In genomic region chr10:71852335-71852937, GRCh38 we compare ENCODE assay signal across 11 cellular contexts. TPM values are rescaled to one million over a fixed set of nuclear protein-coding genes. Genes with fewer than 3 reads are reported as not detected.
A peak's percentile ranks its signal among the peaks of the same experiment; 100 is the strongest.
DNase-seq lines count a peak whose midpoint lies in the region; ATAC-seq and TF ChIP-seq lines count a peak whose summit lies in the region.
"Had no signal": no experiment of that assay in that cellular context is flagged by ENCODE, and none has a peak within 500 bp of the region (broad histone marks: within the 10 kb centered on the region; RNA-seq: fewer than 3 reads in every experiment).

No MANE protein-coding gene starts in this region.

- no peak overlapping the region for H3K23ac ChIP-seq in trophoblast cell (ENCODE audit: low read length)

- no peak overlapping the region for H3K14ac ChIP-seq in trophoblast cell (ENCODE audit: low read length)

- H2BK5ac ChIP-seq in trophoblast cell (ENCODE audit: low read depth, low read length, poor library complexity): no peak overlapping the region

- no peak overlapping the region for H4K12ac ChIP-seq in trophoblast cell (ENCODE audit: low read depth, low read length)

- peaks cover 21% of the 10 kb centered on the region for H3K79me2 ChIP-seq in trophoblast cell (ENCODE audit: control insufficient read depth, insufficient read depth, low read length, poor library complexity)

- H3K4me3 Mint-ChIP-seq in CD4-positive, alpha-beta T cell: peak overlapping the region; percentile 53
- no peak overlapping the region for H3K4me3 Mint-ChIP-seq in activated CD8-positive, alpha-beta memory T cell treated with anti-CD3 and anti-CD28 coated beads, Interleukin-2, amount 10 ng/mL, durations not matched to agents 7 days and 5 days

- POLR2A ChIA-PET in CD4-positive, alpha-beta T cell (lab: Charles Lee): no interaction called here

- peak overlapping the region; percentile 1 for H2AK5ac ChIP-seq in trophoblast cell (ENCODE audit: low read length)

- no peak overlapping the region for H2AFZ ChIP-seq in trophoblast cell (ENCODE audit: insufficient read depth, low read length, poor library complexity)

- no peak for ATAC-seq in CD4-positive, alpha-beta T cell (ENCODE audit: poor library complexity)
- ATAC-seq in GM18502 (IDR thresholded peaks at IDR 0.05; ENCODE audit: poor library complexity, unreplicated experiment): no peak
- ATAC-seq in activated CD8-positive, alpha-beta memory T cell treated with anti-CD3 and anti-CD28 coated beads, Interleukin-2, amount 10 ng/mL, durations not matched to agents 7 days and 5 days: no peak

- peaks cover 39% of the 10 kb centered on the region for H3K4me1 Mint-ChIP-seq in CD4-positive, alpha-beta T cell (ENCODE audit: low read depth)
- H3K4me1 Mint-ChIP-seq in activated CD8-positive, alpha-beta memory T cell treated with anti-CD3 and anti-CD28 coated beads, Interleukin-2, amount 10 ng/mL, durations not matched to agents 7 days and 5 days: peaks cover 30% of the 10 kb centered on the region

- H2BK12ac ChIP-seq in trophoblast cell (ENCODE audit: low read length): no peak overlapping the region

- H3K4me1 ChIP-seq in colonic mucosa: no peaks in the 10 kb centered on the region
- peaks cover 2 to 11% of the 10 kb centered on the region in 2 experiments for H3K4me1 ChIP-seq in trophoblast cell (ENCODE audit: control insufficient read depth in 1 of 2, insufficient read depth in 2 of 2, low read length in 2 of 2)

- no CpG with 5 or more reads among the region's 11 CpGs for WGBS in trophoblast cell (ENCODE audit: extremely low coverage, insufficient coverage, insufficient read length)

- no peaks in the 10 kb centered on the region for H3K9me3 ChIP-seq in CD4-positive, alpha-beta T cell (ENCODE audit: control insufficient read depth, low read length)
- H3K9me3 ChIP-seq in colonic mucosa: no peaks in the 10 kb centered on the region
- H3K9me3 ChIP-seq in trophoblast cell (ENCODE audit: insufficient read depth, low read depth, low read length): peaks cover 2% of the 10 kb centered on the region
- H3K9me3 ChIP-seq: suprapubic skin had no signal

- H2BK120ac ChIP-seq in trophoblast cell (ENCODE audit: insufficient read depth, low read length, poor library complexity): no peak overlapping the region

- H3K79me1 ChIP-seq in trophoblast cell (ENCODE audit: low read length): peaks cover 12% of the 10 kb centered on the region

- peaks cover 7% of the 10 kb centered on the region for H3K36me3 Mint-ChIP-seq in CD4-positive, alpha-beta T cell (ENCODE audit: low read depth)
- H3K36me3 Mint-ChIP-seq in activated CD8-positive, alpha-beta memory T cell treated with anti-CD3 and anti-CD28 coated beads, Interleukin-2, amount 10 ng/mL, durations not matched to agents 7 days and 5 days: peaks cover 2% of the 10 kb centered on the region

- TF ChIP-seq POLR2A in NB4 (IDR thresholded peaks at IDR 0.05; ENCODE audit: extremely low read depth, insufficient read length): no peak

- H4K91ac ChIP-seq in trophoblast cell (ENCODE audit: low read depth, low read length): peak overlapping the region; percentile 15

- intact Hi-C loops in CD4-positive, alpha-beta T cell (cut with DNase I, micrococcal nuclease): loop anchor here in 1 of 2 experiments (5.0 to 10.0 kb wide), 4 partner anchors 40 to 1615 kb away; partner anchors contain the start of genes MCU and MICU1
- intact Hi-C loops in colonic mucosa (cut with DNase I): no loop called here

- H3K4me2 ChIP-seq in trophoblast cell (ENCODE audit: low read length): no peak overlapping the region

- H3K27ac ChIP-seq in CD4-positive, alpha-beta T cell (ENCODE audit: low read depth, low read length): no peak overlapping the region
- H3K27ac ChIP-seq in colonic mucosa: no peak overlapping the region
- no peak overlapping the region for H3K27ac ChIP-seq in trophoblast cell (ENCODE audit: low read depth, low read length)

- no peak for DNase-seq in CD4-positive, alpha-beta T cell
- peak; percentile 87 for DNase-seq in NB4 (ENCODE audit: low read depth)
- DNase-seq in colonic mucosa: peak; percentile 45
- no peak for DNase-seq in trophoblast cell
- DNase-seq in central memory CD4-positive, alpha-beta T cell: no peak
- DNase-seq in NK-92 treated with Interleukin-12 subunit alpha and Interleukin-12 subunit beta, amount 100 ng/mL, for 24 hours (lab: John Stamatoyannopoulos, UW): no peak
- no peak for DNase-seq in activated CD8-positive, alpha-beta memory T cell treated with anti-CD3 and anti-CD28 coated beads, Interleukin-2, amount 10 ng/mL, durations not matched to agents 7 days and 5 days
- DNase-seq: activated CD4-positive, CD25-positive, alpha-beta regulatory T cell treated with anti-CD3 and anti-CD28 coated beads, Interleukin-2, amount 50 U/mL, for 72 hours; DMS79 treated with DMSO at 0.1 percent for 48 hours had no signal

- no peak overlapping the region for H3K4me3 ChIP-seq in NB4 (ENCODE audit: low read depth, low read length)
- no peak overlapping the region for H3K4me3 ChIP-seq in colonic mucosa
- no peak overlapping the region for H3K4me3 ChIP-seq in trophoblast cell (ENCODE audit: low read depth, low read length)

- H3K18ac ChIP-seq in trophoblast cell (ENCODE audit: low read length): no peak overlapping the region

- no peaks in the 10 kb centered on the region for H3K27me3 ChIP-seq in CD4-positive, alpha-beta T cell (ENCODE audit: control insufficient read depth, insufficient read depth, low read length)
- H3K27me3 ChIP-seq in colonic mucosa: no peaks in the 10 kb centered on the region
- H3K27me3 ChIP-seq in trophoblast cell (ENCODE audit: insufficient read depth, low read length): no peaks in the 10 kb centered on the region
- H3K27me3 ChIP-seq: suprapubic skin had no signal

- H3K36me3 ChIP-seq in colonic mucosa: no peaks in the 10 kb centered on the region
- H3K36me3 ChIP-seq in trophoblast cell (ENCODE audit: control insufficient read depth in 1 of 2, insufficient read depth in 2 of 2, low read length in 2 of 2): peaks cover 3% of the 10 kb centered on the region in 2 experiments
- H3K36me3 ChIP-seq: suprapubic skin had no signal

- no peak for TF ChIP-seq CTCF in CD4-positive, alpha-beta T cell (IDR thresholded peaks at IDR 0.05)
- TF ChIP-seq CTCF in NB4 (IDR thresholded peaks at IDR 0.05; ENCODE audit: low read depth, low read length) (no peak), colonic mucosa (IDR thresholded peaks at IDR 0.05) (no peak)

- H3K9me3 Mint-ChIP-seq in CD4-positive, alpha-beta T cell: no peaks in the 10 kb centered on the region
- no peaks in the 10 kb centered on the region for H3K9me3 Mint-ChIP-seq in activated CD8-positive, alpha-beta memory T cell treated with anti-CD3 and anti-CD28 coated beads, Interleukin-2, amount 10 ng/mL, durations not matched to agents 7 days and 5 days (ENCODE audit: low read depth)

- CTCF ChIA-PET in CD4-positive, alpha-beta T cell (lab: Charles Lee): no interaction called here
- CTCF ChIA-PET in activated CD8-positive, alpha-beta memory T cell treated with anti-CD3 and anti-CD28 coated beads, Interleukin-2, amount 10 ng/mL, durations not matched to agents 7 days and 5 days (lab: Charles Lee): interaction anchor here (0.9 to 3.6 kb wide), 3 partner anchors 44 to 492 kb away, joined by 3 to 23 read pairs (median 9); no protein-coding TSS in a partner anchor

- no peak overlapping the region for H3K27ac Mint-ChIP-seq in CD4-positive, alpha-beta T cell
- H3K27ac Mint-ChIP-seq in activated CD8-positive, alpha-beta memory T cell treated with anti-CD3 and anti-CD28 coated beads, Interleukin-2, amount 10 ng/mL, durations not matched to agents 7 days and 5 days: no peak overlapping the region

- H3K9ac ChIP-seq in colonic mucosa (ENCODE audit: low read depth in 2 of 2, low read length in 2 of 2) (no peak overlapping the region), trophoblast cell (ENCODE audit: low read length) (no peak overlapping the region)

- H3K4ac ChIP-seq in trophoblast cell (ENCODE audit: low read depth, low read length): no peak overlapping the region

- H3K27me3 Mint-ChIP-seq in CD4-positive, alpha-beta T cell: no peaks in the 10 kb centered on the region
- peaks cover 3% of the 10 kb centered on the region for H3K27me3 Mint-ChIP-seq in activated CD8-positive, alpha-beta memory T cell treated with anti-CD3 and anti-CD28 coated beads, Interleukin-2, amount 10 ng/mL, durations not matched to agents 7 days and 5 days

- H4K8ac ChIP-seq in trophoblast cell (ENCODE audit: low read depth, low read length): no peak overlapping the region

RNA-seq across cellular contexts. Expression of gene PSAP, which starts 1.4 kb away (rescaled TPM):
- 100 to 1,000 TPM; 191 to 206 TPM for total RNA-seq in CD4-positive, alpha-beta T cell
- 100 to 1,000 TPM; 363 to 629 TPM for total RNA-seq in colonic mucosa
- polyA plus RNA-seq in trophoblast cell (2013): 532 and 555 TPM in 2 replicates
- total RNA-seq in activated CD8-positive, alpha-beta memory T cell treated with anti-CD3 and anti-CD28 coated beads, Interleukin-2, amount 10 ng/mL, durations not matched to agents 7 days and 5 days: 100 to 1,000 TPM; 111 to 118 TPM

Comparison
In these comparisons a context has a peak if more than half of its experiments do, and no peak if none do; other contexts are left out.
1. DNase-seq: peak in NB4 (single experiment) and colonic mucosa (single experiment); none in CD4-positive, alpha-beta T cell (0 of 10), trophoblast cell (0 of 2), central memory CD4-positive, alpha-beta T cell (single experiment), NK-92 treated with Interleukin-12 subunit alpha and Interleukin-12 subunit beta, amount 100 ng/mL, for 24 hours (single experiment) and activated CD8-positive, alpha-beta memory T cell treated with anti-CD3 and anti-CD28 coated beads, Interleukin-2, amount 10 ng/mL, durations not matched to agents 7 days and 5 days (single experiment).